In the genomic region with DNA sequence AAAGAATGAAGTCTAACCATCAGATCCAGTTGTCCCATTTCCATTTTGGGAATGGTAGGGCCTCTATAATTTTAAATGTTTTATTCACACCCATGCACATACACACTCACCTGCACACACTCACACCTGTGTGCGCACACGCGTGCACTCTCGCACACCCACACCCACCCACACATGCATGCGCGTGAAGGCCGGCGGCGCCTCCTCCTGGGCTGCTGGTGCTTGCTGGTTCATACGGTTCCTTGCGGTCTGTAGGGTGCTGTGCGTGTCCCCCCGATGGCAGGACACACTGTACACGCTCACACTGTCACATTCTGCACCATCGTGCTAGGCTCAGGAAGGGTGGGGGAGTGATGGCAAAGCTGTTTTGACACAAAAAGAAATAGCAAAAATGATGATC, we compare ENCODE assay signal across 25 cellular contexts.
"Had no signal": no experiment of that assay in that cellular context is flagged by ENCODE, and none has a peak within 500 bp of the region (broad histone marks: within the 10 kb centered on the region; RNA-seq: fewer than 3 reads in every experiment).

No MANE protein-coding gene starts in this region.

- H3K27me3 ChIP-seq: dorsolateral prefrontal cortex, gastrocnemius medialis, left lung, right atrium auricular region, sigmoid colon, testis, tibial artery, upper lobe of left lung had no signal

- H3K27me3 Mint-ChIP-seq: naive thymus-derived CD4-positive, alpha-beta T cell had no signal

- H3K4me1 ChIP-seq: prostate gland, testis, tibial artery had no signal

- FAIRE-seq: colon, keratinocyte, urothelium cell line had no signal

- DNase-seq: dorsolateral prefrontal cortex; effector CD4-positive, alpha-beta T cell; foreskin fibroblast; gastrocnemius medialis; mesendoderm; midbrain; naive thymus-derived CD4-positive, alpha-beta T cell; nephron progenitor cell; sigmoid colon; stimulated activated CD4-positive, alpha-beta T cell treated with anti-CD3 and anti-CD28 coated beads, Interleukin-2, amount 100 ng/mL, for 24 hours; stimulated activated CD4-positive, alpha-beta T cell treated with anti-CD3 and anti-CD28 coated beads, Interleukin-4, amount 100 ng/mL, for 24 hours; stimulated activated naive CD4-positive, alpha-beta T cell treated with Interleukin-2 at 50 U/mL for 16 hours; substantia nigra; testis; tibial artery had no signal

- H3K27ac ChIP-seq: dorsolateral prefrontal cortex, epithelial cell of prostate, gastrocnemius medialis, left lung, prostate gland, right atrium auricular region, sigmoid colon, testis, tibial artery, upper lobe of left lung had no signal

- ATAC-seq: esophagus mucosa; gastrocnemius medialis; left lung; naive thymus-derived CD4-positive, alpha-beta T cell; stimulated activated effector memory CD8-positive, alpha-beta T cell treated with anti-CD3 and anti-CD28 coated beads, Interleukin-12 subunit alpha, Interleukin-12 subunit beta, amount 100 ng/mL, for 72 hours had no signal

- H3K9me3 ChIP-seq: gastrocnemius medialis, left lung, prostate gland, right atrium auricular region, sigmoid colon, testis, tibial artery, upper lobe of left lung had no signal

- H3K4me3 Mint-ChIP-seq: naive thymus-derived CD4-positive, alpha-beta T cell; nephron progenitor cell; stimulated activated effector memory CD8-positive, alpha-beta T cell treated with anti-CD3 and anti-CD28 coated beads, Interleukin-12 subunit alpha, Interleukin-12 subunit beta, amount 100 ng/mL, for 72 hours had no signal

- H3K36me3 ChIP-seq: gastrocnemius medialis, left lung, prostate gland, right atrium auricular region, sigmoid colon, tibial artery, upper lobe of left lung had no signal

- H3K4me3 ChIP-seq: dorsolateral prefrontal cortex, gastrocnemius medialis, left lung, prostate gland, right atrium auricular region, sigmoid colon, testis, tibial artery, upper lobe of left lung had no signal

- H3K27ac Mint-ChIP-seq: nephron progenitor cell; stimulated activated effector memory CD8-positive, alpha-beta T cell treated with anti-CD3 and anti-CD28 coated beads, Interleukin-12 subunit alpha, Interleukin-12 subunit beta, amount 100 ng/mL, for 72 hours had no signal

- H3K9me3 Mint-ChIP-seq: naive thymus-derived CD4-positive, alpha-beta T cell; nephron progenitor cell; stimulated activated effector memory CD8-positive, alpha-beta T cell treated with anti-CD3 and anti-CD28 coated beads, Interleukin-12 subunit alpha, Interleukin-12 subunit beta, amount 100 ng/mL, for 72 hours had no signal

- H3K36me3 Mint-ChIP-seq: stimulated activated effector memory CD8-positive, alpha-beta T cell treated with anti-CD3 and anti-CD28 coated beads, Interleukin-12 subunit alpha, Interleukin-12 subunit beta, amount 100 ng/mL, for 72 hours had no signal
